16 cellular contexts compared by ENCODE assay signal in genomic region chr13:112782433-112783010, GRCh38.
DNase-seq lines count a peak whose midpoint lies in the region; ATAC-seq and TF ChIP-seq lines count a peak whose summit lies in the region.
"Had no signal": no experiment of that assay in that cellular context is flagged by ENCODE, and none has a peak within 500 bp of the region (broad histone marks: within the 10 kb centered on the region; RNA-seq: fewer than 3 reads in every experiment).

No MANE protein-coding gene starts in this region.

- no peak for ATAC-seq in GM19455 (IDR thresholded peaks at IDR 0.05; ENCODE audit: unreplicated experiment)
- ATAC-seq: A549; activated CD8-positive, alpha-beta T cell treated with anti-CD3 and anti-CD28 coated beads, Interleukin-2, amount 10 ng/mL, durations not matched to agents 7 days and 5 days had no signal

- intact Hi-C loops in uterus (cut with DNase I; ENCODE audit: low total_unique reads): no loop called here

- peak overlapping the region; percentile 60 for H3K4me2 ChIP-seq in osteoblast (ENCODE audit: insufficient read depth, low read length)
- H3K4me2 ChIP-seq: A549 had no signal

- H3K9me3 ChIP-seq in right atrium auricular region: no peaks in the 10 kb centered on the region
- H3K9me3 ChIP-seq in osteoblast (ENCODE audit: low read depth, low read length): no peaks in the 10 kb centered on the region
- no peaks in the 10 kb centered on the region for H3K9me3 ChIP-seq in uterus
- H3K9me3 ChIP-seq: A549 had no signal

- H3K27me3 ChIP-seq in right atrium auricular region (no peaks in the 10 kb centered on the region), osteoblast (ENCODE audit: insufficient read depth, low read length) (no peaks in the 10 kb centered on the region), uterus (no peaks in the 10 kb centered on the region)

- DNase-seq in activated effector memory CD4-positive, alpha-beta T cell treated with anti-CD3 and anti-CD28 coated beads, Interleukin-2, amount 50 U/mL, for 16 hours: peak; percentile 41
- DNase-seq in activated effector memory CD4-positive, alpha-beta T cell treated with Interleukin-2 at 50 U/mL for 16 hours: no peak
- DNase-seq in right atrium auricular region (ENCODE audit: low spot score): peak; percentile 58
- peak; percentile 91 for DNase-seq in osteoblast (ENCODE audit: insufficient read length, low spot score, missing footprints)
- no peak for DNase-seq in uterus
- no peak for DNase-seq in cerebellar nuclear complex (lab: John Stamatoyannopoulos, UW)
- DNase-seq in OCI-M2 (lab: John Stamatoyannopoulos, UW; ENCODE audit: unreplicated experiment): no peak
- DNase-seq: activated CD8-positive, alpha-beta T cell treated with anti-CD3 and anti-CD28 coated beads, Interleukin-2, amount 10 ng/mL, durations not matched to agents 7 days and 5 days; Calu3; cortex of kidney; immature natural killer cell; naive B cell; NCI-H187 had no signal

- H3K27ac ChIP-seq in right atrium auricular region (peak overlapping the region; percentile 57 to 73), osteoblast (ENCODE audit: low read depth, low read length) (no peak overlapping the region), uterus (peak overlapping the region; percentile 80 to 82)
- H3K27ac ChIP-seq: A549 had no signal

- H4K20me1 ChIP-seq in osteoblast (ENCODE audit: insufficient read depth, low read length): no peaks in the 10 kb centered on the region

- H3K36me3 ChIP-seq in right atrium auricular region (no peaks in the 10 kb centered on the region), osteoblast (ENCODE audit: insufficient read depth, low read length) (peaks cover 2% of the 10 kb centered on the region), uterus (no peaks in the 10 kb centered on the region)

- peak overlapping the region; percentile 74 for H2AFZ ChIP-seq in osteoblast (ENCODE audit: low read length)

- TF ChIP-seq CTCF in right atrium auricular region (IDR thresholded peaks at IDR 0.05): no peak
- TF ChIP-seq CTCF in osteoblast (IDR thresholded peaks at IDR 0.05; ENCODE audit: extremely low read depth, low read depth, low read length): no peak
- TF ChIP-seq CTCF in uterus (IDR thresholded peaks at IDR 0.05): no peak

- H3K4me1 ChIP-seq in right atrium auricular region (peaks cover 0 to 31% of the 10 kb centered on the region in 2 donors), osteoblast (ENCODE audit: insufficient read depth, low read length) (no peaks in the 10 kb centered on the region), uterus (peaks cover 7 to 11% of the 10 kb centered on the region in 2 donors)
- H3K4me1 ChIP-seq: A549 had no signal

- H3K79me2 ChIP-seq in osteoblast (ENCODE audit: insufficient read depth, low read length): no peaks in the 10 kb centered on the region

- H3K4me3 ChIP-seq in right atrium auricular region: no peak overlapping the region
- H3K4me3 ChIP-seq in osteoblast (ENCODE audit: insufficient read depth, low read length): peak overlapping the region; percentile 38
- H3K4me3 ChIP-seq in uterus: no peak overlapping the region
- H3K4me3 ChIP-seq: A549, skin epidermis had no signal

- no peak for TF ChIP-seq POLR2A in uterus (IDR thresholded peaks at IDR 0.05)

Comparison
In these comparisons a context has a peak if more than half of its experiments do, and no peak if none do; other contexts are left out.
1. DNase-seq: peak in activated effector memory CD4-positive, alpha-beta T cell treated with anti-CD3 and anti-CD28 coated beads, Interleukin-2, amount 50 U/mL, for 16 hours (single experiment), right atrium auricular region (single experiment) and osteoblast (single experiment); none in activated effector memory CD4-positive, alpha-beta T cell treated with Interleukin-2 at 50 U/mL for 16 hours (single experiment), uterus (0 of 2), cerebellar nuclear complex (0 of 2) and OCI-M2 (single experiment).